ENCODE assay signal across 8 cellular contexts in genomic region chr5:57172466-57172961, GRCh38. TPM values are rescaled to one million over a fixed set of nuclear protein-coding genes. Genes with fewer than 3 reads are reported as not detected.
DNase-seq lines count a peak whose midpoint lies in the region; ATAC-seq and TF ChIP-seq lines count a peak whose summit lies in the region.

No MANE protein-coding gene starts in this region.

- no peaks in the 10 kb centered on the region for H3K36me3 ChIP-seq in upper lobe of left lung

- DNase-seq in activated naive CD4-positive, alpha-beta T cell treated with Interleukin-2 at 50 U/mL for 16 hours, result peak; percentile 18
- no peak for DNase-seq in activated naive CD4-positive, alpha-beta T cell (lab: John Stamatoyannopoulos, UW)
- DNase-seq in RPMI7951 (ENCODE audit: low read depth) (peak; percentile 13), medulla oblongata (ENCODE audit: extremely low spot score) (peak; percentile 63), upper lobe of left lung (peak in 1 of 2 donors; percentile 29)
- peak; percentile 55 for DNase-seq in central memory CD4-positive, alpha-beta T cell

- TF ChIP-seq EP300 in upper lobe of left lung (IDR thresholded peaks at IDR 0.05), result no peak

- TF ChIP-seq POLR2A in upper lobe of left lung (IDR thresholded peaks at IDR 0.05), result no peak

- no peak for TF ChIP-seq CTCF in upper lobe of left lung (IDR thresholded peaks at IDR 0.05)

- H3K4me3 ChIP-seq in upper lobe of left lung, result peak overlapping the region; percentile 51 to 79 (median 70)

- ATAC-seq in upper lobe of left lung (ENCODE audit: low FRiP score in 2 of 2), result no peak
- ATAC-seq in GM21576 (IDR thresholded peaks at IDR 0.05; ENCODE audit: unreplicated experiment), result no peak
- ATAC-seq in GM19035 (IDR thresholded peaks at IDR 0.05; ENCODE audit: unreplicated experiment), result no peak

- peak overlapping the region; percentile 97 to 100 (median 98) for H3K27ac ChIP-seq in upper lobe of left lung

- H3K4me1 ChIP-seq in upper lobe of left lung, result peaks cover 6 to 33% (median 19%) of the 10 kb centered on the region in 4 donors

- 1 to 2% methylated on average over 12 of the region's 12 CpGs for WGBS in upper lobe of left lung, 2 donors

- H3K27me3 ChIP-seq in upper lobe of left lung, result no peaks in the 10 kb centered on the region

- H3K9me3 ChIP-seq in upper lobe of left lung, result no peaks in the 10 kb centered on the region

RNA-seq across cellular contexts. Expression of gene GPBP1, which starts 1.3 kb away (rescaled TPM):
- total RNA-seq in RPMI7951 (2014; rRNA removed; shearing (Covaris generic)), result 45.8 and 53.3 TPM in 2 replicates
- 100 to 1,000 TPM in 2 of 6 donors, 10 to 100 TPM in 4; 50.0 to 131 (median 55.3) TPM for total RNA-seq in upper lobe of left lung

Comparison
In these comparisons a context has a peak if more than half of its experiments do, and no peak if none do; other contexts are left out.
1. DNase-seq: peak in activated naive CD4-positive, alpha-beta T cell treated with Interleukin-2 at 50 U/mL for 16 hours (single experiment), RPMI7951 (single experiment), central memory CD4-positive, alpha-beta T cell (single experiment) and medulla oblongata (single experiment); none in activated naive CD4-positive, alpha-beta T cell (0 of 4).